19 cellular contexts compared by ENCODE assay signal in genomic region chr4:169220446-169220845, GRCh38. TPM values are rescaled to one million over a fixed set of nuclear protein-coding genes. Genes with fewer than 3 reads are reported as not detected.
DNase-seq lines count a peak whose midpoint lies in the region; ATAC-seq, FAIRE-seq and TF ChIP-seq lines count a peak whose summit lies in the region.
"Had no signal": no experiment of that assay in that cellular context is flagged by ENCODE, and none has a peak within 500 bp of the region (broad histone marks: within the 10 kb centered on the region; RNA-seq: fewer than 3 reads in every experiment).

No MANE protein-coding gene starts in this region.

- H3K4me2 ChIP-seq in GM23338: no peak overlapping the region
- peak overlapping the region; percentile 49 for H3K4me2 ChIP-seq in HepG2 (ENCODE audit: low read depth, low read length)
- H3K4me2 ChIP-seq in osteoblast (ENCODE audit: insufficient read depth, low read length): peak overlapping the region; percentile 52
- H3K4me2 ChIP-seq: BLaER1 treated with 17β-estradiol and CSF1 and Interleukin-3, amounts not matched to agents 10 nM and 100 nM had no signal

- WGBS in HepG2 (ENCODE audit: low lambda C conversion rate): 52% methylated on average over 3 of the region's 3 CpGs

- no peak for TF ChIP-seq RAD21 in HepG2 (CRISPR knock-in tag; IDR thresholded peaks at IDR 0.05)

- H3K27me3 ChIP-seq in GM23338 (ENCODE audit: insufficient read depth) (no peaks in the 10 kb centered on the region), HepG2 (ENCODE audit: control insufficient read depth in 1 of 2, insufficient read depth in 2 of 2, low read length in 2 of 2) (no peaks in the 10 kb centered on the region), osteoblast (ENCODE audit: insufficient read depth, low read length) (no peaks in the 10 kb centered on the region)
- H3K27me3 ChIP-seq in CD4-positive, alpha-beta memory T cell (ENCODE audit: insufficient read depth, low read length): no peaks in the 10 kb centered on the region
- H3K27me3 ChIP-seq: BLaER1 treated with 17β-estradiol and CSF1 and Interleukin-3, amounts not matched to agents 10 nM and 100 nM had no signal

- H3K79me2 ChIP-seq in GM23338 (replicated peaks; ENCODE audit: insufficient read depth) (peaks cover 40% of the 10 kb centered on the region), HepG2 (ENCODE audit: insufficient read depth, low read length) (no peaks in the 10 kb centered on the region), osteoblast (ENCODE audit: insufficient read depth, low read length) (peaks cover 91% of the 10 kb centered on the region)

- no peak for TF ChIP-seq EP300 in HepG2 (IDR thresholded peaks at IDR 0.05; ENCODE audit: low read depth in 2 of 2, low read length in 2 of 2)
- no peak for TF ChIP-seq EP300 in HepG2 (CRISPR knock-in tag; IDR thresholded peaks at IDR 0.05; ENCODE audit: borderline replicate concordance)

- H3K4me3 Mint-ChIP-seq in GM23338 (no peak overlapping the region), endothelial cell (ENCODE audit: unreplicated experiment) (no peak overlapping the region)
- H3K4me3 Mint-ChIP-seq in CD4-positive, alpha-beta memory T cell: no peak overlapping the region

- POLR2A ChIA-PET in HepG2 (lab: Yijun Ruan, JAX): no interaction called here
- POLR2A ChIA-PET in CD4-positive, alpha-beta memory T cell (lab: Charles Lee; ENCODE audit: partially characterized antibody): no interaction called here

- no peak for TF ChIP-seq CTCF in GM23338 (conservative IDR thresholded peaks at IDR 0.05; ENCODE audit: low read depth in 2 of 2)
- no peak for TF ChIP-seq CTCF in endothelial cell (IDR thresholded peaks at IDR 0.05; ENCODE audit: unreplicated experiment)
- no peak for TF ChIP-seq CTCF in HepG2 (CRISPR knock-in tag; IDR thresholded peaks at IDR 0.05)
- TF ChIP-seq CTCF in osteoblast (IDR thresholded peaks at IDR 0.05; ENCODE audit: extremely low read depth, low read depth, low read length): no peak

- H2AFZ ChIP-seq in GM23338: no peak overlapping the region
- no peak overlapping the region for H2AFZ ChIP-seq in HepG2 (ENCODE audit: low read length)
- no peak overlapping the region for H2AFZ ChIP-seq in osteoblast (ENCODE audit: low read length)

- FAIRE-seq in HepG2 (lab: Jason Lieb, UNC): no peak
- FAIRE-seq: A204.1, H54 had no signal

- H3K9me2 ChIP-seq in GM23338 (ENCODE audit: insufficient read depth): no peaks in the 10 kb centered on the region

- no peaks in the 10 kb centered on the region for H3K4me1 ChIP-seq in GM23338 (ENCODE audit: insufficient read depth)
- peaks cover 32% of the 10 kb centered on the region for H3K4me1 ChIP-seq in HepG2 (ENCODE audit: insufficient read depth, low read length)
- peaks cover 42% of the 10 kb centered on the region for H3K4me1 ChIP-seq in osteoblast (ENCODE audit: insufficient read depth, low read length)
- H3K4me1 ChIP-seq in CD4-positive, alpha-beta memory T cell (ENCODE audit: insufficient read depth, low read length): no peaks in the 10 kb centered on the region

- H3K27ac Mint-ChIP-seq in GM23338 (peak overlapping the region; percentile 22; the same call in 1 of the 2 replicates), endothelial cell (ENCODE audit: unreplicated experiment) (peak overlapping the region; percentile 48)
- no peak overlapping the region for H3K27ac Mint-ChIP-seq in CD4-positive, alpha-beta memory T cell

- H3K36me3 Mint-ChIP-seq in GM23338 (ENCODE audit: low read depth) (peaks cover 4% of the 10 kb centered on the region; the same call in 1 of the 3 replicates), endothelial cell (ENCODE audit: low read depth, unreplicated experiment) (no peaks in the 10 kb centered on the region)
- no peaks in the 10 kb centered on the region for H3K36me3 Mint-ChIP-seq in CD4-positive, alpha-beta memory T cell

- CTCF ChIA-PET in HepG2 (lab: Yijun Ruan, JAX; ENCODE audit: low intra/inter-chr PET ratio, low total read pairs): no interaction called here
- CTCF ChIA-PET in CD4-positive, alpha-beta memory T cell (lab: Charles Lee; ENCODE audit: partially characterized antibody): no interaction called here

- no peak; the same call in 2 of the 3 replicates for ATAC-seq in GM23338
- ATAC-seq in HepG2: peak; percentile 92
- no peak for ATAC-seq in GM21381 (IDR thresholded peaks at IDR 0.05; ENCODE audit: unreplicated experiment)

- TF ChIP-seq POLR2A in HepG2 (IDR thresholded peaks at IDR 0.05; ENCODE audit: insufficient read depth in 1 of 2, low read depth in 2 of 2, low read length in 2 of 2): no peak

- H3K4me1 Mint-ChIP-seq in GM23338 (no peaks in the 10 kb centered on the region), endothelial cell (ENCODE audit: unreplicated experiment) (peaks cover 3% of the 10 kb centered on the region)
- H3K4me1 Mint-ChIP-seq in CD4-positive, alpha-beta memory T cell: no peaks in the 10 kb centered on the region

- no peaks in the 10 kb centered on the region for H3K27me3 Mint-ChIP-seq in GM23338 (ENCODE audit: insufficient read depth, low read depth, poor library complexity)
- peaks cover 3% of the 10 kb centered on the region for H3K27me3 Mint-ChIP-seq in endothelial cell (ENCODE audit: unreplicated experiment)
- peaks cover 0 to 8% of the 10 kb centered on the region in 2 donors for H3K27me3 Mint-ChIP-seq in CD4-positive, alpha-beta memory T cell

- H3K9me3 ChIP-seq in HepG2 (ENCODE audit: low read length) (no peaks in the 10 kb centered on the region), osteoblast (ENCODE audit: low read depth, low read length) (no peaks in the 10 kb centered on the region)
- H3K9me3 ChIP-seq in CD4-positive, alpha-beta memory T cell (ENCODE audit: control insufficient read depth in 1 of 2, low read length in 2 of 2): no peaks in the 10 kb centered on the region

- H3K36me3 ChIP-seq in GM23338 (ENCODE audit: insufficient read depth) (no peaks in the 10 kb centered on the region), HepG2 (replicated peaks in 1 of 2; ENCODE audit: control insufficient read depth in 1 of 2, insufficient read depth in 2 of 2, low read length in 2 of 2) (no peaks in the 10 kb centered on the region), osteoblast (ENCODE audit: insufficient read depth, low read length) (peaks cover 27% of the 10 kb centered on the region)
- no peaks in the 10 kb centered on the region for H3K36me3 ChIP-seq in CD4-positive, alpha-beta memory T cell (ENCODE audit: insufficient read depth, low read length)

- DNase-seq in GM23338 (ENCODE audit: low spot score): no peak
- DNase-seq in endothelial cell (ENCODE audit: low spot score): no peak
- DNase-seq in HepG2 (ENCODE audit: low spot score): peak; percentile 28
- DNase-seq in osteoblast (ENCODE audit: insufficient read length, low spot score, missing footprints): no peak
- DNase-seq in NCI-H1105 treated with DMSO at 0.1 percent for 48 hours (lab: John Stamatoyannopoulos, UW): no peak
- DNase-seq in CD4-positive, alpha-beta memory T cell: no peak
- no peak for DNase-seq in SIG-M5 (lab: John Stamatoyannopoulos, UW)
- DNase-seq: EL; NCI-H1417; NCI-H187 treated with DMSO at 0.1 percent for 48 hours; NCI-H345; NCI-H526 treated with DMSO at 0.1 percent for 48 hours; NK-92 treated with Interleukin-12 subunit alpha and Interleukin-12 subunit beta, amount 100 ng/mL, for 24 hours; SHP77 had no signal

- H3K9me3 Mint-ChIP-seq in GM23338: no peaks in the 10 kb centered on the region
- no peaks in the 10 kb centered on the region for H3K9me3 Mint-ChIP-seq in endothelial cell (ENCODE audit: unreplicated experiment)
- peaks cover 0 to 2% (median 0%) of the 10 kb centered on the region in 8 donors for H3K9me3 Mint-ChIP-seq in CD4-positive, alpha-beta memory T cell

- intact Hi-C loops in HepG2 (cut with micrococcal nuclease; ENCODE audit: unreplicated experiment): no loop called here
- intact Hi-C loops in CD4-positive, alpha-beta memory T cell (cut with micrococcal nuclease): no loop called here

- H3F3A ChIP-seq in GM23338 (replicated peaks; ENCODE audit: low read depth): no peaks in the 10 kb centered on the region

- no peak overlapping the region for H3K27ac ChIP-seq in GM23338 (ENCODE audit: low read depth)
- H3K27ac ChIP-seq in HepG2 (ENCODE audit: extremely low read length, insufficient read depth, low read length): peak overlapping the region; percentile 24
- H3K27ac ChIP-seq in osteoblast (ENCODE audit: low read depth, low read length): no peak overlapping the region
- H3K27ac ChIP-seq in CD4-positive, alpha-beta memory T cell (ENCODE audit: low read depth, low read length): no peak overlapping the region
- H3K27ac ChIP-seq: BLaER1 treated with 17β-estradiol and CSF1 and Interleukin-3, amounts not matched to agents 10 nM and 100 nM had no signal

- H3K9ac ChIP-seq in HepG2 (ENCODE audit: insufficient read depth, low read depth, low read length): no peak overlapping the region; the same call in 1 of the 2 replicates
- H3K9ac ChIP-seq: BLaER1 treated with 17β-estradiol and CSF1 and Interleukin-3, amounts not matched to agents 10 nM and 100 nM had no signal

- H3K4me3 ChIP-seq in GM23338: no peak overlapping the region
- H3K4me3 ChIP-seq in HepG2 (replicated peaks in 1 of 3; ENCODE audit: insufficient read depth in 1 of 3, low read depth in 2 of 3, low read length in 3 of 3): no peak overlapping the region
- no peak overlapping the region for H3K4me3 ChIP-seq in osteoblast (ENCODE audit: insufficient read depth, low read length)
- no peak overlapping the region for H3K4me3 ChIP-seq in CD4-positive, alpha-beta memory T cell (ENCODE audit: low read length in 2 of 2)
- H3K4me3 ChIP-seq: BLaER1 treated with 17β-estradiol and CSF1 and Interleukin-3, amounts not matched to agents 10 nM and 100 nM had no signal

- in situ Hi-C loops in HepG2 (cut with HindIII; ENCODE audit: extremely low pct_ligation_motif_present, low pct_unique_long_range_greater_than_20kb): no loop called here

- H4K20me1 ChIP-seq in GM23338 (replicated peaks; ENCODE audit: insufficient read depth): no peaks in the 10 kb centered on the region
- H4K20me1 ChIP-seq in HepG2 (ENCODE audit: insufficient read depth, low read length): no peaks in the 10 kb centered on the region
- peaks cover 23% of the 10 kb centered on the region for H4K20me1 ChIP-seq in osteoblast (ENCODE audit: insufficient read depth, low read length)

- BruUV-seq in HepG2 (replicated peaks; lab: Mats Ljungman, UMichigan): no TSS peak

RNA-seq across cellular contexts. Expression of gene SH3RF1, which starts 50.3 kb away (rescaled TPM):
- total RNA-seq in GM23338 (2014; rRNA removed; shearing (Covaris generic)): 12.4 and 22.9 TPM in 2 replicates
- polyA plus RNA-seq in GM23338 (2016; fragmentation: Nextera tagmentation; extraction: Ambion mirVana) (6.2 and 7.8 TPM in 2 replicates), HepG2 (2011; rRNA removed) (3.1 and 3.2 TPM in 2 replicates)
- total RNA-seq in endothelial cell (ENCODE audit: unreplicated experiment) (23.5 TPM), HepG2 (2016; rRNA removed; fragmentation: Illumina TruSeq; extraction: Trizol) (3.2 and 3.8 TPM in 2 replicates), osteoblast (33.0 and 37.6 TPM in 2 replicates)
- 1.3 and 2.3 TPM in 2 replicates for total RNA-seq in HepG2 (2016; cell fraction: cytosol; rRNA removed; fragmentation: Illumina TruSeq; extraction: Trizol; ENCODE audit: low read depth)
- 3.0 and 3.3 TPM in 2 replicates for total RNA-seq in HepG2 (2016; cell fraction: insoluble cytoplasmic fraction; rRNA removed; fragmentation: Illumina TruSeq; extraction: Trizol)
- total RNA-seq in HepG2 (2016; cell fraction: membrane; rRNA removed; fragmentation: Illumina TruSeq; extraction: Trizol): 2.4 and 2.6 TPM in 2 replicates
- total RNA-seq in HepG2 (2016; cell fraction: nucleus; rRNA removed; fragmentation: Illumina TruSeq; extraction: Trizol): 7.0 and 12.0 TPM in 2 replicates
- 1.9 and 2.5 TPM in 2 replicates for polyA plus RNA-seq in HepG2 (2011; cell fraction: cytosol; rRNA removed)
- 5.0 and 7.8 TPM in 2 replicates for polyA plus RNA-seq in HepG2 (2011; cell fraction: nucleus; rRNA removed)
- 1.9 and 2.2 TPM in 2 replicates for polyA plus RNA-seq in HepG2 (2012)
- polyA plus RNA-seq in HepG2 (2016; cell fraction: cytosol; fragmentation: Illumina TruSeq; extraction: Trizol; ENCODE audit: low read depth): 0.23 and 0.25 TPM in 2 replicates
- polyA plus RNA-seq in HepG2 (2016; cell fraction: insoluble cytoplasmic fraction; fragmentation: Illumina TruSeq; extraction: Trizol; ENCODE audit: low read depth): 2.4 and 2.7 TPM in 2 replicates
- polyA plus RNA-seq in HepG2 (2016; cell fraction: membrane; fragmentation: Illumina TruSeq; extraction: Trizol; ENCODE audit: low read depth): 0.74 and 0.91 TPM in 2 replicates
- 2.8 and 3.6 TPM in 2 replicates for polyA plus RNA-seq in HepG2 (2016; cell fraction: nucleus; fragmentation: Illumina TruSeq; extraction: Trizol; ENCODE audit: insufficient read depth, low read depth)
- 25.0 and 59.0 TPM in 2 replicates for polyA minus RNA-seq in HepG2 (2011; rRNA and poly(A)+ RNA removed; ENCODE audit: low replicate concordance)
- 4.5 and 7.2 TPM in 2 replicates for polyA minus RNA-seq in HepG2 (2011; cell fraction: cytosol; rRNA and poly(A)+ RNA removed)
- polyA minus RNA-seq in HepG2 (2011; cell fraction: nucleus; rRNA and poly(A)+ RNA removed): 26.3 and 31.1 TPM in 2 replicates
- total RNA-seq in CD4-positive, alpha-beta memory T cell: under 1 TPM in 1 of 2 experiments, not detected in 1; 0.15 TPM
- under 1 TPM in 1 of 2 donors, not detected in 1; 0.11 TPM for polyA plus RNA-seq in CD4-positive, alpha-beta memory T cell
- total RNA-seq: OCI-LY7 had no signal

Comparison
In these comparisons a context has a peak if more than half of its experiments do, and no peak if none do; other contexts are left out.
1. H3K27ac Mint-ChIP-seq: peak in GM23338 (single experiment) and endothelial cell (single experiment); none in CD4-positive, alpha-beta memory T cell (0 of 7).